ENCODE assay signal across 9 cellular contexts in genomic region chr7:44080686-44081265, GRCh38. TPM values are rescaled to one million over a fixed set of nuclear protein-coding genes. Genes with fewer than 3 reads are reported as not detected.
DNase-seq lines count a peak whose midpoint lies in the region; FAIRE-seq and TF ChIP-seq lines count a peak whose summit lies in the region.
"Had no signal": no experiment of that assay in that cellular context is flagged by ENCODE, and none has a peak within 500 bp of the region (broad histone marks: within the 10 kb centered on the region; RNA-seq: fewer than 3 reads in every experiment).

No MANE protein-coding gene starts in this region.

- no peaks in the 10 kb centered on the region for H3K9me3 ChIP-seq in smooth muscle cell (replicated peaks; ENCODE audit: low read depth)

- H3K27ac ChIP-seq in RWPE1 (peak overlapping the region; percentile 94), smooth muscle cell (ENCODE audit: low read depth) (no peak overlapping the region)

- H3K27me3 ChIP-seq in smooth muscle cell (ENCODE audit: low read depth): no peaks in the 10 kb centered on the region

- CTCF ChIA-PET in RWPE1 (lab: Yijun Ruan, JAX): no interaction called here

- H3K4me1 ChIP-seq in smooth muscle cell (ENCODE audit: low read depth): peaks cover 9% of the 10 kb centered on the region

- POLR2A ChIA-PET in RWPE1 (lab: Yijun Ruan, JAX; ENCODE audit: low non-redundant PET): interaction anchor here (1.4 kb wide), 1 partner anchor 15 kb away, joined by 12 read pairs; the partner anchor contains the start of gene PGAM2

- no peak overlapping the region for H2AFZ ChIP-seq in smooth muscle cell (ENCODE audit: low read depth)

- H3K36me3 ChIP-seq in smooth muscle cell (ENCODE audit: low read depth): no peaks in the 10 kb centered on the region

- DNase-seq in GM19239 (ENCODE audit: insufficient read length, low spot score) (no peak), RWPE1 (ENCODE audit: low spot score) (no peak), fibroblast of the aortic adventitia (ENCODE audit: low read depth) (no peak), smooth muscle cell (lab: John Stamatoyannopoulos, UW; ENCODE audit: unreplicated experiment) (no peak), occipital lobe (lab: John Stamatoyannopoulos, UW) (no peak), NCI-H2081 treated with DMSO at 0.1 percent for 48 hours (lab: John Stamatoyannopoulos, UW) (no peak), HT-29 (ENCODE audit: low spot score) (no peak), ecto neural progenitor cell (ENCODE audit: low spot score) (no peak)

- H3K4me2 ChIP-seq in smooth muscle cell: peak overlapping the region; percentile 90

- FAIRE-seq in GM19239 (lab: Jason Lieb, UNC): peak; percentile 55
- FAIRE-seq: islet of Langerhans had no signal

- no peaks in the 10 kb centered on the region for H4K20me1 ChIP-seq in smooth muscle cell (ENCODE audit: low read depth)

- H3K4me3 ChIP-seq in fibroblast of the aortic adventitia (ENCODE audit: low read depth, low read length): peak overlapping the region; percentile 85
- H3K4me3 ChIP-seq in smooth muscle cell: no peak overlapping the region

- H3K79me2 ChIP-seq in smooth muscle cell (ENCODE audit: low read depth): peaks cover 5% of the 10 kb centered on the region

- WGBS in smooth muscle cell (ENCODE audit: low lambda C conversion rate): 96% methylated on average over 11 of the region's 11 CpGs

- no peak overlapping the region for H3K9ac ChIP-seq in smooth muscle cell (ENCODE audit: low read depth)

- H3F3A ChIP-seq in smooth muscle cell (ENCODE audit: low read depth): no peaks in the 10 kb centered on the region

- no peak for TF ChIP-seq CTCF in RWPE1 (conservative IDR thresholded peaks at IDR 0.05; ENCODE audit: low read depth)
- no peak for TF ChIP-seq CTCF in fibroblast of the aortic adventitia (IDR thresholded peaks at IDR 0.05; ENCODE audit: insufficient read depth, low read length)
- no peak for TF ChIP-seq CTCF in smooth muscle cell (IDR thresholded peaks at IDR 0.05; ENCODE audit: borderline replicate concordance, insufficient read depth, poor library complexity, severe bottlenecking)

RNA-seq across cellular contexts. Expression of gene POLM, which starts 1.6 kb away (rescaled TPM):
- 18.1 and 59.9 TPM in 2 replicates for total RNA-seq in fibroblast of the aortic adventitia (ENCODE audit: low replicate concordance)
- 4.9 and 5.2 TPM in 2 replicates for total RNA-seq in smooth muscle cell
- 9.9 and 10.2 TPM in 2 replicates for polyA plus RNA-seq in smooth muscle cell
- 6.7 TPM for total RNA-seq in occipital lobe
- 20.0 and 22.9 TPM in 2 replicates for total RNA-seq in HT-29 (2014; rRNA removed; shearing (Covaris generic))

RNA-seq across cellular contexts. Expression of gene PGAM2, which starts 15.4 kb away (rescaled TPM):
- not detected in 2 replicates for total RNA-seq in fibroblast of the aortic adventitia (ENCODE audit: low replicate concordance)
- total RNA-seq in smooth muscle cell: 0.54 TPM in 1 of 2 replicates, not detected in the other
- not detected in 2 replicates for polyA plus RNA-seq in smooth muscle cell
- 5.9 TPM for total RNA-seq in occipital lobe
- 0.56 TPM in 1 of 2 replicates, not detected in the other for total RNA-seq in HT-29 (2014; rRNA removed; shearing (Covaris generic))

RNA-seq across cellular contexts. Expression of gene AEBP1, which starts 23.4 kb away (rescaled TPM):
- total RNA-seq in fibroblast of the aortic adventitia (ENCODE audit: low replicate concordance): 168 and 234 TPM in 2 replicates
- 36.6 and 39.7 TPM in 2 replicates for total RNA-seq in smooth muscle cell
- polyA plus RNA-seq in smooth muscle cell: 141 and 163 TPM in 2 replicates
- total RNA-seq in occipital lobe: 3.4 TPM
- total RNA-seq in HT-29 (2014; rRNA removed; shearing (Covaris generic)): not detected in 2 replicates

RNA-seq across cellular contexts. Expression of gene DBNL, which starts 36.3 kb away (rescaled TPM):
- total RNA-seq in fibroblast of the aortic adventitia (ENCODE audit: low replicate concordance) (73.0 and 110 TPM in 2 replicates), smooth muscle cell (47.8 and 55.1 TPM in 2 replicates), occipital lobe (52.3 TPM)
- 94.5 and 98.4 TPM in 2 replicates for polyA plus RNA-seq in smooth muscle cell
- total RNA-seq in HT-29 (2014; rRNA removed; shearing (Covaris generic)): 184 and 203 TPM in 2 replicates

RNA-seq across cellular contexts. Expression of gene POLD2, which starts 42.6 kb away (rescaled TPM):
- total RNA-seq in fibroblast of the aortic adventitia (ENCODE audit: low replicate concordance) (66.6 and 87.9 TPM in 2 replicates), smooth muscle cell (45.5 and 49.1 TPM in 2 replicates), occipital lobe (49.9 TPM)
- 133 and 151 TPM in 2 replicates for polyA plus RNA-seq in smooth muscle cell
- total RNA-seq in HT-29 (2014; rRNA removed; shearing (Covaris generic)): 258 and 277 TPM in 2 replicates
